In genomic region chr17:48207776-48208175, GRCh38 we compare ENCODE assay signal across 23 cellular contexts.
DNase-seq lines count a peak whose midpoint lies in the region; ATAC-seq and TF ChIP-seq lines count a peak whose summit lies in the region.
"Had no signal": no experiment of that assay in that cellular context is flagged by ENCODE, and none has a peak within 500 bp of the region (broad histone marks: within the 10 kb centered on the region; RNA-seq: fewer than 3 reads in every experiment).

No MANE protein-coding gene starts in this region.

- no peaks in the 10 kb centered on the region for H4K20me1 ChIP-seq in HCT116 (ENCODE audit: insufficient read depth)
- H4K20me1 ChIP-seq in Karpas-422 (ENCODE audit: insufficient read depth, low read depth, low read length) = no peaks in the 10 kb centered on the region
- H4K20me1 ChIP-seq: BLaER1 had no signal

- no peak for TF ChIP-seq POLR2A in HCT116 (IDR thresholded peaks at IDR 0.05; ENCODE audit: borderline replicate concordance, extremely low read depth, insufficient read depth, insufficient read length)

- DNase-seq in HCT116 (ENCODE audit: low read depth, low spot score) (no peak), Karpas-422 (peak; percentile 37), left kidney (ENCODE audit: low read depth, low spot score) (peak; percentile 43), NCI-H748 treated with DMSO at 0.1 percent for 48 hours (lab: John Stamatoyannopoulos, UW) (no peak)
- DNase-seq: 8988T; ACHN; BE2C; C1 segment of cervical spinal cord; CD4-positive, alpha-beta memory T cell; CD4-positive, CD25-positive, alpha-beta regulatory T cell; CD8-positive, alpha-beta memory T cell; COR-L47; DMS 273 treated with DMSO at 0.1 percent for 48 hours; DMS153; DMS53; DMS79; DND-41; GDM1 had no signal

- no peaks in the 10 kb centered on the region for H3K36me3 ChIP-seq in HCT116 (ENCODE audit: control insufficient read depth in 1 of 2, insufficient read depth in 2 of 2, low read length in 2 of 2)
- no peaks in the 10 kb centered on the region for H3K36me3 ChIP-seq in HEK293 (ENCODE audit: control insufficient read depth in 2 of 2, insufficient read depth in 1 of 2, low read length in 2 of 2)
- H3K36me3 ChIP-seq in Karpas-422 (ENCODE audit: insufficient read depth, low read length) = no peaks in the 10 kb centered on the region
- H3K36me3 ChIP-seq: BE2C, BLaER1 had no signal

- intact Hi-C loops in HCT116 (cut with micrococcal nuclease) = no loop called here

- TF ChIP-seq CTCF in HCT116 (IDR thresholded peaks at IDR 0.05 in 2 of 3, conservative IDR thresholded peaks at IDR 0.05 in 1 of 3; ENCODE audit: borderline replicate concordance in 1 of 3, insufficient read depth in 1 of 3, low read depth in 2 of 3, low read length in 2 of 3) = no peak
- TF ChIP-seq CTCF in HEK293 (tag by site-specific recombination; IDR thresholded peaks at IDR 0.05) = no peak

- H3K27ac ChIP-seq in HCT116 (ENCODE audit: low read depth, low read length) = peak overlapping the region; percentile 48; the same call in 1 of the 2 replicates
- H3K27ac ChIP-seq in HEK293 (ENCODE audit: extremely low read depth, low read depth, low read length) = no peak overlapping the region
- H3K27ac ChIP-seq in Karpas-422 (ENCODE audit: low read length) = no peak overlapping the region
- H3K27ac ChIP-seq: BLaER1 had no signal

- POLR2A ChIA-PET in HCT116 (lab: Charles Lee) (interaction anchor here (1.1 to 1.2 kb wide), 2 partner anchors 13 to 21 kb away, joined by 3 to 4 read pairs; no protein-coding TSS in a partner anchor), HEK293 (lab: Yijun Ruan, JAX) (no interaction called here)

- ATAC-seq in HCT116 (no peak), GM21423 (IDR thresholded peaks at IDR 0.05; ENCODE audit: unreplicated experiment) (no peak), GM21381 (IDR thresholded peaks at IDR 0.05; ENCODE audit: unreplicated experiment) (no peak)
- ATAC-seq: GM12878 had no signal

- BruUV-seq in HCT116 (replicated peaks; lab: Mats Ljungman, UMichigan) = no TSS peak

- H3K9ac ChIP-seq in HCT116 (ENCODE audit: low read length) (no peak overlapping the region), Karpas-422 (ENCODE audit: low read length) (no peak overlapping the region)
- H3K9ac ChIP-seq: BLaER1 had no signal

- H3K4me2 ChIP-seq in HCT116 (ENCODE audit: low read length) (peak overlapping the region; percentile 5; the same call in 1 of the 2 replicates), Karpas-422 (ENCODE audit: low read depth, low read length, poor library complexity, severe bottlenecking) (no peak overlapping the region)
- H3K4me2 ChIP-seq: BLaER1 had no signal

- no peaks in the 10 kb centered on the region for H3K9me3 ChIP-seq in HCT116 (ENCODE audit: control insufficient read depth in 1 of 2, insufficient read depth in 1 of 2, low read depth in 1 of 2, low read length in 2 of 2)
- no peaks in the 10 kb centered on the region for H3K9me3 ChIP-seq in HEK293 (ENCODE audit: control insufficient read depth, insufficient read depth, low read depth, low read length)
- no peaks in the 10 kb centered on the region for H3K9me3 ChIP-seq in Karpas-422 (ENCODE audit: low read length)
- H3K9me3 ChIP-seq: BE2C, BLaER1 had no signal

- H3K4me3 ChIP-seq in HCT116 (replicated peaks in 1 of 2; ENCODE audit: low read depth in 1 of 2, low read length in 2 of 2) (no peak overlapping the region), HEK293 (ENCODE audit: low read depth, low read length) (no peak overlapping the region), Karpas-422 (ENCODE audit: low read length) (no peak overlapping the region)
- H3K4me3 ChIP-seq: BLaER1, GM12878 had no signal

- H3K4me1 ChIP-seq in HCT116 (ENCODE audit: control insufficient read depth in 1 of 2, insufficient read depth in 2 of 2, low read length in 2 of 2) (peaks cover 8 to 38% of the 10 kb centered on the region in 2 experiments), HEK293 (ENCODE audit: control insufficient read depth, insufficient read depth, low read length) (peaks cover 11% of the 10 kb centered on the region; the same call in 1 of the 2 replicates), Karpas-422 (ENCODE audit: low read length) (no peaks in the 10 kb centered on the region)
- H3K4me1 ChIP-seq: BE2C, BLaER1 had no signal

- CTCF ChIA-PET in HCT116 (lab: Charles Lee) = interaction anchor here (1.3 to 4.2 kb wide), 4 partner anchors 7 to 53 kb away, joined by 3 to 23 read pairs (median 4); no protein-coding TSS in a partner anchor
- CTCF ChIA-PET in HEK293 (lab: Yijun Ruan, JAX) = interaction anchor here (0.9 to 1.2 kb wide), 3 partner anchors 8 to 50 kb away, joined by 3 read pairs; no protein-coding TSS in a partner anchor

- TF ChIP-seq RAD21 in HCT116 (IDR thresholded peaks at IDR 0.05; ENCODE audit: low read depth) = no peak

- no peak overlapping the region for H2AFZ ChIP-seq in HCT116 (ENCODE audit: low read depth, low read length, poor library complexity, severe bottlenecking)
- no peak overlapping the region for H2AFZ ChIP-seq in Karpas-422 (ENCODE audit: low read length)

- RAD21 ChIA-PET in HCT116 (lab: Charles Lee; ENCODE audit: low non-redundant PET in 1 of 2, low total read pairs in 2 of 2, uncharacterized antibody in 2 of 2, unreplicated experiment in 2 of 2) = no interaction called here

- no peaks in the 10 kb centered on the region for H3K79me2 ChIP-seq in HCT116 (ENCODE audit: insufficient read depth, low read length)
- no peaks in the 10 kb centered on the region for H3K79me2 ChIP-seq in Karpas-422 (ENCODE audit: low read length)

- H3K27me3 ChIP-seq in HCT116 (ENCODE audit: insufficient read depth, low read length) (no peaks in the 10 kb centered on the region), Karpas-422 (ENCODE audit: low read length) (no peaks in the 10 kb centered on the region)
- H3K27me3 ChIP-seq: BLaER1 had no signal

- no peaks in the 10 kb centered on the region for H3K9me2 ChIP-seq in HCT116 (ENCODE audit: insufficient read depth)
- H3K9me2 ChIP-seq in Karpas-422 (replicated peaks; ENCODE audit: insufficient read depth, low read length) = no peaks in the 10 kb centered on the region

TF ChIP-seq in HCT116, 20 proteins besides CTCF, POLR2A, EP300 and RAD21 (continues in another document):
- TF ChIP-seq MAX (IDR thresholded peaks at IDR 0.05) (no peak), EZH2phosphoT487 (IDR thresholded peaks at IDR 0.05; ENCODE audit: borderline replicate concordance) (no peak), ATF3 (IDR thresholded peaks at IDR 0.05) (no peak), CEBPB (IDR thresholded peaks at IDR 0.05; ENCODE audit: low read depth) (no peak), ELF1 (IDR thresholded peaks at IDR 0.05; ENCODE audit: borderline replicate concordance, low read depth) (no peak)
- TF ChIP-seq, protein P1, sequence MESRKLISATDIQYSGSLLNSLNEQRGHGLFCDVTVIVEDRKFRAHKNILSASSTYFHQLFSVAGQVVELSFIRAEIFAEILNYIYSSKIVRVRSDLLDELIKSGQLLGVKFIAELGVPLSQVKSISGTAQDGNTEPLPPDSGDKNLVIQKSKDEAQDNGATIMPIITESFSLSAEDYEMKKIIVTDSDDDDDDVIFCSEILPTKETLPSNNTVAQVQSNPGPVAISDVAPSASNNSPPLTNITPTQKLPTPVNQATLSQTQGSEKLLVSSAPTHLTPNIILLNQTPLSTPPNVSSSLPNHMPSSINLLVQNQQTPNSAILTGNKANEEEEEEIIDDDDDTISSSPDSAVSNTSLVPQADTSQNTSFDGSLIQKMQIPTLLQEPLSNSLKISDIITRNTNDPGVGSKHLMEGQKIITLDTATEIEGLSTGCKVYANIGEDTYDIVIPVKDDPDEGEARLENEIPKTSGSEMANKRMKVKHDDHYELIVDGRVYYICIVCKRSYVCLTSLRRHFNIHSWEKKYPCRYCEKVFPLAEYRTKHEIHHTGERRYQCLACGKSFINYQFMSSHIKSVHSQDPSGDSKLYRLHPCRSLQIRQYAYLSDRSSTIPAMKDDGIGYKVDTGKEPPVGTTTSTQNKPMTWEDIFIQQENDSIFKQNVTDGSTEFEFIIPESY (IDR thresholded peaks at IDR 0.05; ENCODE audit: extremely low read depth, insufficient replicate concordance, low read length) = no peak

TF ChIP-seq in HEK293, 187 proteins besides CTCF, POLR2A, EP300 and RAD21 (continues in another document):
- no peak for TF ChIP-seq ZNF530 (tag by site-specific recombination; IDR thresholded peaks at IDR 0.05; ENCODE audit: low read depth)
- TF ChIP-seq ZNF2 (tag by site-specific recombination; IDR thresholded peaks at IDR 0.05) = no peak
- no peak for TF ChIP-seq ZNF174 (tag by site-specific recombination; IDR thresholded peaks at IDR 0.05)
- no peak for TF ChIP-seq ZNF24 (tag by site-specific recombination; IDR thresholded peaks at IDR 0.05)
- TF ChIP-seq SCRT2 (tag by site-specific recombination; IDR thresholded peaks at IDR 0.05) = peak; percentile 89
- TF ChIP-seq FEZF1 (tag by site-specific recombination; IDR thresholded peaks at IDR 0.05) = 0 out of 2 replicates have a peak, but pooled peaks have one; percentile 5
- TF ChIP-seq ZNF398 (tag by site-specific recombination; IDR thresholded peaks at IDR 0.05) = no peak
- TF ChIP-seq PRDM6 (tag by site-specific recombination; IDR thresholded peaks at IDR 0.05) = peak; percentile 58

Comparison
In these comparisons a context has a peak if more than half of its experiments do, and no peak if none do; other contexts are left out.
1. DNase-seq: peak in Karpas-422 (single experiment) and left kidney (single experiment); none in HCT116 (single experiment) and NCI-H748 treated with DMSO at 0.1 percent for 48 hours (single experiment).